In the genomic region with DNA sequence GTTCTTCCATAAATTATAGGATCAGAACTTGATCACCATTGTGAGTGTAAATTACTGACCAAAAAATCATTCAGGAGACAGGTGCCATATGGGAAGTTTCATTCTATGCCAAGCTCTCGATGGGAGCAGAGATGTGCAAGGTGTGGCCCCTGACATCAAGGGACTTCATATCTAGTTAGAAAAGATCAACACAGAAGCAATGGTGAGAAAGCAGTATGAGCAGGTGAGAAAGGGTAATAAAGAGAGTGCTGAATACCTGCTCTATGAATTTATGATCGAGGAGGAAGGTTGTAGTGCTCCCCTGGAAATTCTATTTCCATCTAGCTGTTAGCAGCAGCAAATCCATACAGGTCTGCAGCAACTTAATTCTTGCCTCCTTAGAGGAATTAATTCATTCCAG, we compare ENCODE assay signal across 9 cellular contexts.
"Had no signal": no experiment of that assay in that cellular context is flagged by ENCODE, and none has a peak within 500 bp of the region (broad histone marks: within the 10 kb centered on the region; RNA-seq: fewer than 3 reads in every experiment).

No MANE protein-coding gene starts in this region.

- H3K9me3 ChIP-seq: HAP-1 had no signal

- ATAC-seq: HCT116, K562 had no signal

- DNase-seq: GM23248, GOT3, H7, HFFc6, IMR-90 had no signal

- H3K4me1 ChIP-seq: HAP-1 had no signal

- H3K36me3 ChIP-seq: HAP-1 had no signal

- H3K27ac ChIP-seq: GM23248 had no signal

- H3K4me3 ChIP-seq: GM23248, HAP-1, K562 had no signal

- FAIRE-seq: HTR-8/SVneo, K562 had no signal

- H3K9ac ChIP-seq: GM23248 had no signal
